25 cellular contexts compared by ENCODE assay signal in the genomic region with DNA sequence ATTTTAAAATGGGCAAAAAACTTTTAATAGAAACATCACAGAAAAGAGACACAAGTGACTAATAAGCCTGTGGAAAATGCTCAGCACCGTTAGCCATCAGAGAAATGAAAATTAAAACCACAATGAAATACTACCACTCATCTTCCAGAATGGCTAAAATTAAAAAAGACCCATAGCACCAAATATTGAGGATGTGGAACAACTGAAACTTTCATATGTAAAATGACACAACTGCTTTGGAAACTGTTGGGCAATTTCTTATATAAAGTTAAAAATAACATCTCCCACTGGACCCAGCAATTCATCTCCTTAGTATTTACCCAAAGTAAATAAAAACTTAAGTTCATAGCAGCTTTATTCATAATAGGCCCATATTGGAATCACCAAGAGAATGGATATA.
"Had no signal": no experiment of that assay in that cellular context is flagged by ENCODE, and none has a peak within 500 bp of the region (broad histone marks: within the 10 kb centered on the region; RNA-seq: fewer than 3 reads in every experiment).

No MANE protein-coding gene starts in this region.

- H3K36me3 ChIP-seq: left ventricle myocardium inferior, pancreas, right lobe of liver, suprapubic skin, tibial nerve had no signal

- H3K79me2 ChIP-seq: hepatocyte had no signal

- H3K4me1 ChIP-seq: left ventricle myocardium inferior, right lobe of liver, suprapubic skin, tibial nerve had no signal

- DNase-seq: activated CD4-positive, alpha-beta T cell treated with anti-CD3 and anti-CD28 coated beads for 1 hour; activated CD8-positive, alpha-beta memory T cell treated with anti-CD3 and anti-CD28 coated beads for 24 hours; activated CD8-positive, alpha-beta memory T cell treated with anti-CD3 and anti-CD28 coated beads, Interleukin-2, amount 50 U/mL, for 4 hours; activated naive CD4-positive, alpha-beta T cell; activated naive CD8-positive, alpha-beta T cell treated with anti-CD3 and anti-CD28 coated beads, Interleukin-2, amount 10 ng/mL, durations not matched to agents 7 days and 5 days; activated T-cell treated with anti-CD3 and anti-CD28 coated beads, Interleukin-2, amount 50 U/mL, for 24 hours; amygdala; cerebellar nuclear complex; cortex of kidney; glutamatergic neuron; immature natural killer cell; left ventricle myocardium inferior; natural killer cell; pancreas; right lobe of liver; small intestine; stimulated activated CD4-positive, alpha-beta T cell treated with anti-CD3 and anti-CD28 coated beads, Interleukin-2, amount 100 ng/mL, for 24 hours; stimulated activated naive CD8-positive, alpha-beta T cell treated with anti-CD3 and anti-CD28 coated beads, Interleukin-15, amount 100 ng/mL, for 72 hours; T-helper 1 cell had no signal

- H3K27ac ChIP-seq: epithelial cell of prostate, hepatocyte, left ventricle myocardium inferior, pancreas, right lobe of liver, suprapubic skin, tibial nerve had no signal

- H2AFZ ChIP-seq: hepatocyte had no signal

- H3K4me2 ChIP-seq: hepatocyte had no signal

- ATAC-seq: activated T-helper 17 cell treated with anti-CD3 and anti-CD28 coated beads, Interleukin-2, amount 50 U/mL, for 72 hours; natural killer cell; pancreas; right lobe of liver; stimulated activated effector memory CD8-positive, alpha-beta T cell treated with anti-CD3 and anti-CD28 coated beads, Interleukin-12 subunit alpha, Interleukin-12 subunit beta, amount 100 ng/mL, for 72 hours; stimulated activated naive CD8-positive, alpha-beta T cell treated with anti-CD3 and anti-CD28 coated beads, Interleukin-15, amount 100 ng/mL, for 72 hours had no signal

- H3K4me3 ChIP-seq: hepatocyte, left ventricle myocardium inferior, pancreas, right lobe of liver, suprapubic skin, tibial nerve had no signal

- H3K27me3 ChIP-seq: hepatocyte, pancreas, right lobe of liver, suprapubic skin, tibial nerve had no signal

- H3K9me3 ChIP-seq: left ventricle myocardium inferior, pancreas, right lobe of liver, suprapubic skin, tibial nerve had no signal
